Comparison of ENCODE assay signal across 8 cellular contexts in genomic region chr3:49093853-49094767, GRCh38. TPM values are rescaled to one million over a fixed set of nuclear protein-coding genes. Genes with fewer than 3 reads are reported as not detected.
DNase-seq lines count a peak whose midpoint lies in the region; ATAC-seq and TF ChIP-seq lines count a peak whose summit lies in the region.

A gene with protein sequence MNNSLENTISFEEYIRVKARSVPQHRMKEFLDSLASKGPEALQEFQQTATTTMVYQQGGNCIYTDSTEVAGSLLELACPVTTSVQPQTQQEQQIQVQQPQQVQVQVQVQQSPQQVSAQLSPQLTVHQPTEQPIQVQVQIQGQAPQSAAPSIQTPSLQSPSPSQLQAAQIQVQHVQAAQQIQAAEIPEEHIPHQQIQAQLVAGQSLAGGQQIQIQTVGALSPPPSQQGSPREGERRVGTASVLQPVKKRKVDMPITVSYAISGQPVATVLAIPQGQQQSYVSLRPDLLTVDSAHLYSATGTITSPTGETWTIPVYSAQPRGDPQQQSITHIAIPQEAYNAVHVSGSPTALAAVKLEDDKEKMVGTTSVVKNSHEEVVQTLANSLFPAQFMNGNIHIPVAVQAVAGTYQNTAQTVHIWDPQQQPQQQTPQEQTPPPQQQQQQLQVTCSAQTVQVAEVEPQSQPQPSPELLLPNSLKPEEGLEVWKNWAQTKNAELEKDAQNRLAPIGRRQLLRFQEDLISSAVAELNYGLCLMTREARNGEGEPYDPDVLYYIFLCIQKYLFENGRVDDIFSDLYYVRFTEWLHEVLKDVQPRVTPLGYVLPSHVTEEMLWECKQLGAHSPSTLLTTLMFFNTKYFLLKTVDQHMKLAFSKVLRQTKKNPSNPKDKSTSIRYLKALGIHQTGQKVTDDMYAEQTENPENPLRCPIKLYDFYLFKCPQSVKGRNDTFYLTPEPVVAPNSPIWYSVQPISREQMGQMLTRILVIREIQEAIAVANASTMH (minus strand): TSS chr3:49094071. CDS start chr3:49077017, 17,054 bp downstream.

- no peaks in the 10 kb centered on the region for H3K27me3 ChIP-seq in Caco-2 (replicated peaks; ENCODE audit: control insufficient read depth, insufficient read depth, low read length)
- H3K27me3 ChIP-seq in effector memory CD4-positive, alpha-beta T cell (replicated peaks; ENCODE audit: control insufficient read depth, insufficient read depth, low read length, poor library complexity, severe bottlenecking) = no peaks in the 10 kb centered on the region

- H3K27ac Mint-ChIP-seq in Caco-2 (ENCODE audit: unreplicated experiment) = peak within 1 kb of the TSS; percentile 99
- peak within 1 kb of the TSS; percentile 96 for H3K27ac Mint-ChIP-seq in memory B cell

- H3K4me3 Mint-ChIP-seq in Caco-2 (ENCODE audit: unreplicated experiment) (peak within 1 kb of the TSS; percentile 95), memory B cell (peak within 1 kb of the TSS; percentile 93)

- peak within 1 kb of the TSS; percentile 90 for H3K27ac ChIP-seq in effector memory CD4-positive, alpha-beta T cell (ENCODE audit: insufficient read depth, low read length, poor library complexity, severe bottlenecking)

- TF ChIP-seq CTCF in Caco-2 (IDR thresholded peaks at IDR 0.05; ENCODE audit: insufficient read depth in 1 of 2, low read depth in 1 of 2, low read length in 1 of 2, severe bottlenecking in 1 of 2, unreplicated experiment in 1 of 2) = peak; percentile 33 to 83

- DNase-seq in Caco-2 = peak; percentile 97 to 98
- DNase-seq in HT1080 (ENCODE audit: low read depth) = peak; percentile 99
- DNase-seq in NOMO-1 (lab: John Stamatoyannopoulos, UW; ENCODE audit: unreplicated experiment in 2 of 2) = peak; percentile 97 to 99
- DNase-seq in effector memory CD4-positive, alpha-beta T cell = peak; percentile 89 to 96 (median 93)
- DNase-seq in memory B cell (ENCODE audit: low spot score in 2 of 2) = peak; percentile 95 to 98
- peak; percentile 86 for DNase-seq in stimulated activated CD8-positive, alpha-beta memory T cell treated with anti-CD3 and anti-CD28 coated beads, Interleukin-12 subunit alpha, Interleukin-12 subunit beta, amount 100 ng/mL, for 24 hours (ENCODE audit: extremely low read depth)

- CTCF ChIA-PET in Caco-2 (lab: Charles Lee) = interaction anchor here (0.6 to 2.6 kb wide), 18 partner anchors 10 to 355 kb away, joined by 3 to 20 read pairs (median 4); partner anchors contain the start of genes IMPDH2, LAMB2, NDUFAF3 and QARS1
- CTCF ChIA-PET in activated CD8-positive, alpha-beta memory T cell treated with anti-CD3 and anti-CD28 coated beads for 36 hours (lab: Charles Lee) = interaction anchor here (0.6 to 3.6 kb wide), 12 partner anchors 9 to 254 kb away, joined by 3 to 23 read pairs (median 4); partner anchors contain the start of genes KLHDC8B, QARS1, USP19 and USP4

- POLR2A ChIA-PET in Caco-2 (lab: Charles Lee) = interaction anchor here (0.5 to 3.0 kb wide), 19 partner anchors 10 to 1960 kb away, joined by 3 to 44 read pairs (median 6); partner anchors contain the start of genes CELSR3, IMPDH2, LAMB2 and NDUFAF3
- POLR2A ChIA-PET in activated CD8-positive, alpha-beta memory T cell treated with anti-CD3 and anti-CD28 coated beads for 36 hours (lab: Charles Lee) = interaction anchor here (0.6 to 2.1 kb wide), 17 partner anchors 11 to 994 kb away, joined by 3 to 13 read pairs (median 4); partner anchors contain the start of genes ARIH2, DAG1, IMPDH2 and NDUFAF3

- H3K4me1 Mint-ChIP-seq in Caco-2 (ENCODE audit: low read depth, unreplicated experiment) (no peaks in the 10 kb centered on the region), memory B cell (peaks cover 13% of the 10 kb centered on the region)

- no peaks in the 10 kb centered on the region for H3K9me3 Mint-ChIP-seq in Caco-2 (ENCODE audit: unreplicated experiment)
- no peaks in the 10 kb centered on the region for H3K9me3 Mint-ChIP-seq in memory B cell

- peaks cover 65% of the 10 kb centered on the region for H3K36me3 Mint-ChIP-seq in Caco-2 (ENCODE audit: insufficient read depth, unreplicated experiment)
- H3K36me3 Mint-ChIP-seq in memory B cell = peaks cover 10% of the 10 kb centered on the region

- H3K4me3 ChIP-seq in Caco-2 (ENCODE audit: low read depth, low read length) = peak within 1 kb of the TSS; percentile 67
- H3K4me3 ChIP-seq in effector memory CD4-positive, alpha-beta T cell (ENCODE audit: insufficient read depth, low read depth, low read length, poor library complexity, severe bottlenecking) = peak within 1 kb of the TSS; percentile 94

- no TSS peak for BruUV-seq in Caco-2 (replicated peaks; lab: Mats Ljungman, UMichigan)

- no peaks in the 10 kb centered on the region for H3K9me3 ChIP-seq in Caco-2
- no peaks in the 10 kb centered on the region for H3K9me3 ChIP-seq in effector memory CD4-positive, alpha-beta T cell (ENCODE audit: control insufficient read depth, low read length)

- H3K4me1 ChIP-seq in Caco-2 = peaks cover 4% of the 10 kb centered on the region
- peaks cover 18% of the 10 kb centered on the region for H3K4me1 ChIP-seq in effector memory CD4-positive, alpha-beta T cell (ENCODE audit: control insufficient read depth, insufficient read depth, low read length, poor library complexity, severe bottlenecking)

- intact Hi-C loops in Caco-2 (cut with micrococcal nuclease; ENCODE audit: unreplicated experiment) = loop anchor here (1.0 to 2.0 kb wide), 6 partner anchors 10 to 105 kb away; partner anchors contain the start of genes LAMB2, QARS1 and USP19

- no peaks in the 10 kb centered on the region; the same call in 1 of the 2 replicates for H3K36me3 ChIP-seq in Caco-2 (ENCODE audit: control insufficient read depth, insufficient read depth, low read length)
- peaks cover 19% of the 10 kb centered on the region for H3K36me3 ChIP-seq in effector memory CD4-positive, alpha-beta T cell (ENCODE audit: control insufficient read depth, insufficient read depth, low read length)

- H3K27me3 Mint-ChIP-seq in Caco-2 (ENCODE audit: insufficient read depth, unreplicated experiment) (no peaks in the 10 kb centered on the region), memory B cell (no peaks in the 10 kb centered on the region)

- ATAC-seq in GM21360 (IDR thresholded peaks at IDR 0.05; ENCODE audit: unreplicated experiment) = peak; percentile 63
- peak; percentile 77 for ATAC-seq in memory B cell (ENCODE audit: low read depth)

RNA-seq across cellular contexts. Expression of the gene that starts here (rescaled TPM):
- 112 and 119 TPM in 2 replicates for total RNA-seq in Caco-2 (2022)
- total RNA-seq in HT1080 (2014; rRNA removed; shearing (Covaris generic)) = 69.9 and 100 TPM in 2 replicates
- 60.4 and 62.8 TPM in 2 replicates for polyA plus RNA-seq in HT1080 (2015; cell fraction: cytosol; rRNA removed)
- polyA plus RNA-seq in HT1080 (2015; cell fraction: nucleus; rRNA removed) = 168 and 229 TPM in 2 replicates
- 100 to 1,000 TPM; 117 to 118 TPM for total RNA-seq in activated CD8-positive, alpha-beta memory T cell treated with anti-CD3 and anti-CD28 coated beads for 36 hours

Comparison
In these comparisons a context has a peak if more than half of its experiments do, and no peak if none do; other contexts are left out.
1. Peak in every context shown above with its lines: DNase-seq, ATAC-seq, H3K4me3 ChIP-seq and H3K27ac ChIP-seq.